Comparison of ENCODE assay signal across 2 cellular contexts in genomic region chr20:50344232-50345071, GRCh38.
TF ChIP-seq lines count a peak whose summit lies in the region.

No MANE protein-coding gene starts in this region.

TF ChIP-seq in SK-N-SH, 30 proteins besides CTCF, POLR2A, EP300 and RAD21 (continued from another document):
- TF ChIP-seq NFIC (IDR thresholded peaks at IDR 0.05; ENCODE audit: borderline replicate concordance): no peak
- TF ChIP-seq MAX (IDR thresholded peaks at IDR 0.05; ENCODE audit: low read depth): no peak
- TF ChIP-seq TAF1 (IDR thresholded peaks at IDR 0.05; ENCODE audit: borderline replicate concordance, low read depth, low read length): no peak
- TF ChIP-seq TEAD4 (IDR thresholded peaks at IDR 0.05; ENCODE audit: borderline replicate concordance, insufficient read depth): no peak
- TF ChIP-seq CHD2 (IDR thresholded peaks at IDR 0.05; ENCODE audit: low read length, partially characterized antibody): no peak
- TF ChIP-seq NRF1 (IDR thresholded peaks at IDR 0.05; ENCODE audit: low read depth, low read length): no peak
- TF ChIP-seq RCOR1 (IDR thresholded peaks at IDR 0.05; ENCODE audit: low read length): no peak

TF ChIP-seq in SK-N-SH treated with all-trans-retinoic acid at 6 μM for 48 hours, 23 proteins besides CTCF, POLR2A, EP300 and RAD21 (continued from another document):
- no peak for TF ChIP-seq CSRNP3 (CRISPR knock-in tag; IDR thresholded peaks at IDR 0.05)
- no peak for TF ChIP-seq POU6F1 (CRISPR knock-in tag; IDR thresholded peaks at IDR 0.05; ENCODE audit: borderline replicate concordance, low read depth)
